In the genomic region with DNA sequence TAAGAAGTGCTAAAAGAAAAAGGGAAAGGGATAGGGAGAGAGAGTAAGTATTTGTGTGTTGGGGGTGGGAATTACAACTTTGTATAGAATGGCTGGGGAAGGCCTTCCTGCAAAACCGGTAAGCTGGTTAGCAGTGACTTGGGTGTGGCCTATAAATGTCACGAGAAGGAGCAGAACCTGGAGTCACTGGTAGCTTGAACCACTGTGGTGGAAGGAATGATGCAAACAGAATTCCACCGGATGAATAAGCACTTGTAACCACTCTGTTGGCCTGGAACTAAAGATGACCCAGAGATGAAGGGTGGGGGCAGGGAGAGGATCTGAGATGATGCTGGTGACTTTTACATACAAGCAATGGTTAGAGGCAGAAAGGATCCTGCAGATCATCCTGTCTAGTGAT, we compare ENCODE assay signal across 1 cellular context.
TF ChIP-seq lines count a peak whose summit lies in the region.

No MANE protein-coding gene starts in this region.

TF ChIP-seq in A549, 52 proteins besides CTCF, POLR2A, EP300 and RAD21 (continued from another document):
- TF ChIP-seq ZFP36 (IDR thresholded peaks at IDR 0.05; ENCODE audit: borderline replicate concordance, partially characterized antibody), result no peak
- TF ChIP-seq CBX2 (IDR thresholded peaks at IDR 0.05; ENCODE audit: borderline replicate concordance, low read depth), result no peak
- TF ChIP-seq RNF2 (IDR thresholded peaks at IDR 0.05; ENCODE audit: borderline replicate concordance, low read depth), result no peak
- no peak for TF ChIP-seq GATA3 (IDR thresholded peaks at IDR 0.05; ENCODE audit: borderline replicate concordance)
- no peak for TF ChIP-seq EHF (CRISPR knock-in tag; IDR thresholded peaks at IDR 0.05)
- TF ChIP-seq JUN (IDR thresholded peaks at IDR 0.05), result no peak
- no peak for TF ChIP-seq ZC3H11A (IDR thresholded peaks at IDR 0.05)
- TF ChIP-seq NFE2L2 (conservative IDR thresholded peaks at IDR 0.05; ENCODE audit: low read length), result no peak
- no peak for TF ChIP-seq KDM5A (IDR thresholded peaks at IDR 0.05)
- no peak for TF ChIP-seq HDAC2 (IDR thresholded peaks at IDR 0.05)
- TF ChIP-seq HOXB13 (CRISPR knock-in tag; IDR thresholded peaks at IDR 0.05; ENCODE audit: low read depth), result no peak
TF ChIP-seq in A549: peak in this region for 0.
